Comparison of ENCODE assay signal across 8 cellular contexts in the genomic region with DNA sequence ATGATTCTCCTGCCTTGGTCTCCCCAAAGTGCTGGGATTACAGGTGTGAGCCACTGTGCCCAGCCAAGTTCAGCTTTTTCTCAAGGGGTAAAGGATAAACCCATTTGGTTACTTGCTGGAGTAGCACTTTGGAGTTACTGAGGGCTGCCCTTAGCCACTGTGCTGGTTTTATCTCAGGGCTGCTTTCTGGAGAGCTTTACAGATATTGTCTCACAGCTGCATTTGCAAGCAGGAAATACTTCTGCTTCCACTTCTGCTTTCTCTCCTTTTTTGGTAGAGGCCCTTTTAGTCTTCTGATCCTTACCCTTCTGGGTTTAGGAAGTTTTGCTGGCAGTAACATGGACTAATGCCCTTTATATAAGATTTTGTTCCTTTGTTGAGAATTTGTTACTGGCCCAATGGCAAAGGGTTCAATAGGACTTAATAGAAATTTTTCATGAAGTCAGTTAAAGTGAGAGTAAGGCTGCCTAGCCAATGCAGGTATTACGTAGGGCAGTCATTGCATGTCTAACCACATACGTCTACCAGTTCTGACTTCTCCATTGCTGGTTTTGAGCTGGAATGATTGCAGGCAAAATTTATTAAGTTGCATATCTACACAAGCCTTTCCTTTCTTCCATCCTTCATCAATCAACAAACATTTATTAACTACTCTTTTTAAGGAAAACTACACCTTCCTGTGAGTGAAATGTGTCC. TPM values are rescaled to one million over a fixed set of nuclear protein-coding genes. Genes with fewer than 3 reads are reported as not detected.
A peak's percentile ranks its signal among the peaks of the same experiment; 100 is the strongest.
DNase-seq lines count a peak whose midpoint lies in the region; ATAC-seq and TF ChIP-seq lines count a peak whose summit lies in the region.

No MANE protein-coding gene starts in this region.

- H3K9ac ChIP-seq in mucosa of rectum (ENCODE audit: low read depth in 1 of 2, low read length in 2 of 2), result no peak overlapping the region

- peak; percentile 76 for ATAC-seq in GM18909 (IDR thresholded peaks at IDR 0.05; ENCODE audit: poor library complexity, unreplicated experiment)
- peak; percentile 76 for ATAC-seq in HG02840 (IDR thresholded peaks at IDR 0.05; ENCODE audit: low FRiP score, unreplicated experiment)
- no peak for ATAC-seq in omental fat pad (ENCODE audit: low FRiP score)
- no peak for ATAC-seq in GM19467 (IDR thresholded peaks at IDR 0.05; ENCODE audit: unreplicated experiment)

- no peaks in the 10 kb centered on the region for H3K9me3 ChIP-seq in mucosa of rectum (ENCODE audit: control insufficient read depth in 2 of 2, low read length in 2 of 2)

- TF ChIP-seq CTCF in omental fat pad (IDR thresholded peaks at IDR 0.05), result no peak

- H3K27ac ChIP-seq in mucosa of rectum (ENCODE audit: low read depth in 2 of 2, low read length in 2 of 2), result peak overlapping the region; percentile 37 to 65

- H3K4me1 ChIP-seq in mucosa of rectum (ENCODE audit: control insufficient read depth in 2 of 2, insufficient read depth in 2 of 2, low read length in 2 of 2), result peaks cover 4 to 16% of the 10 kb centered on the region in 2 donors

- H3K4me3 ChIP-seq in mucosa of rectum (ENCODE audit: low read length in 2 of 2), result no peak overlapping the region

- H3K36me3 ChIP-seq in mucosa of rectum (ENCODE audit: control insufficient read depth in 2 of 2, insufficient read depth in 2 of 2, low read length in 2 of 2), result peaks cover 83 to 84% of the 10 kb centered on the region in 2 donors

- DNase-seq in RPMI8226, result peak; percentile 53
- DNase-seq in omental fat pad (ENCODE audit: low spot score), result no peak
- DNase-seq in AG08395 (ENCODE audit: low spot score), result no peak
- DNase-seq in NCI-H2107 (lab: John Stamatoyannopoulos, UW), result no peak

- no peaks in the 10 kb centered on the region for H3K27me3 ChIP-seq in mucosa of rectum (ENCODE audit: control insufficient read depth in 2 of 2, insufficient read depth in 2 of 2, low read length in 2 of 2)

RNA-seq across cellular contexts. Expression of a gene that starts 24.4 kb away (rescaled TPM):
- 100 to 1,000 TPM; 230 to 364 (median 290) TPM for total RNA-seq in omental fat pad

RNA-seq across cellular contexts. Expression of a gene that starts 32.1 kb away (rescaled TPM):
- 100 to 1,000 TPM in 2 of 4 donors, 10 to 100 TPM in 2; 57.7 to 116 (median 92.4) TPM for total RNA-seq in omental fat pad

Comparison
In these comparisons a context has a peak if more than half of its experiments do, and no peak if none do; other contexts are left out.
1. ATAC-seq: peak in GM18909 (single experiment) and HG02840 (single experiment); none in omental fat pad (single experiment) and GM19467 (single experiment).